Comparison of ENCODE assay signal across 8 cellular contexts in genomic region chr2:174634130-174635014, GRCh38. TPM values are rescaled to one million over a fixed set of nuclear protein-coding genes. Genes with fewer than 3 reads are reported as not detected.
A peak's percentile ranks its signal among the peaks of the same experiment; 100 is the strongest.
DNase-seq lines count a peak whose midpoint lies in the region; ATAC-seq and TF ChIP-seq lines count a peak whose summit lies in the region.

No MANE protein-coding gene starts in this region.

- no peak overlapping the region for H3K4me3 Mint-ChIP-seq in endodermal cell

- peak overlapping the region; percentile 61 for H2AFZ ChIP-seq in KMS-11 (ENCODE audit: low read depth)

- no peaks in the 10 kb centered on the region for H3K36me3 Mint-ChIP-seq in endodermal cell (ENCODE audit: low read depth)

- no peaks in the 10 kb centered on the region for H3K9me3 Mint-ChIP-seq in endodermal cell

- no peaks in the 10 kb centered on the region for H3K27me3 ChIP-seq in KMS-11 (ENCODE audit: insufficient read depth, low read depth)
- no peaks in the 10 kb centered on the region for H3K27me3 ChIP-seq in left ventricle myocardium inferior (ENCODE audit: low read depth)
- no peaks in the 10 kb centered on the region for H3K27me3 ChIP-seq in endodermal cell (ENCODE audit: control insufficient read depth, insufficient read depth, low read length, poor library complexity, severe bottlenecking)

- H3K27ac Mint-ChIP-seq in endodermal cell: no peak overlapping the region

- H3K4me1 ChIP-seq in KMS-11 (ENCODE audit: low read depth, poor library complexity, severe bottlenecking) (peaks cover 48% of the 10 kb centered on the region), left ventricle myocardium inferior (peaks cover 43% of the 10 kb centered on the region), endodermal cell (ENCODE audit: control insufficient read depth, insufficient read depth, low read length) (peaks cover 7% of the 10 kb centered on the region)

- H3K9ac ChIP-seq in KMS-11: peak overlapping the region; percentile 74
- H3K9ac ChIP-seq in endodermal cell (ENCODE audit: extremely low read depth, low read length, poor library complexity, severe bottlenecking): no peak overlapping the region

- no peaks in the 10 kb centered on the region for H3K9me3 ChIP-seq in left ventricle myocardium inferior (replicated peaks)
- no peaks in the 10 kb centered on the region for H3K9me3 ChIP-seq in endodermal cell (ENCODE audit: control insufficient read depth, low read length)

- 89 to 93% methylated on average over 10 to 13 of the region's 13 CpGs for WGBS in endodermal cell (ENCODE audit: insufficient coverage in 1 of 2, insufficient read length in 1 of 2), 2 experiments

- peak overlapping the region; percentile 74 for H3K27ac ChIP-seq in KMS-11
- H3K27ac ChIP-seq in left ventricle myocardium inferior (replicated peaks): peak overlapping the region; percentile 62
- H3K27ac ChIP-seq in endodermal cell (ENCODE audit: low read depth, low read length): no peak overlapping the region

- peak overlapping the region; percentile 57 for H3K4me2 ChIP-seq in KMS-11

- no peaks in the 10 kb centered on the region for H4K20me1 ChIP-seq in KMS-11 (ENCODE audit: insufficient read depth)

- H3K4me3 ChIP-seq in KMS-11 (IDR thresholded peaks at IDR 0.05; ENCODE audit: insufficient read depth, low read depth, low read length) (peak overlapping the region; percentile 1), left ventricle myocardium inferior (peak overlapping the region; percentile 46), endodermal cell (ENCODE audit: low read length) (no peak overlapping the region)

- intact Hi-C loops in left ventricle myocardium inferior (cut with micrococcal nuclease): no loop called here

- no peaks in the 10 kb centered on the region for H3K27me3 Mint-ChIP-seq in endodermal cell (ENCODE audit: insufficient read depth)

- ATAC-seq in GM21528 (IDR thresholded peaks at IDR 0.05; ENCODE audit: low FRiP score, unreplicated experiment): peak; percentile 68

- peaks cover 14% of the 10 kb centered on the region for H3K4me1 Mint-ChIP-seq in endodermal cell

- DNase-seq in GF-D8 (lab: John Stamatoyannopoulos, UW) (peak; percentile 86), left ventricle myocardium inferior (no peak), NCI-H2107 (lab: John Stamatoyannopoulos, UW) (no peak), endodermal cell (no peak)
- peak; percentile 67 for DNase-seq in activated CD8-positive, alpha-beta memory T cell treated with anti-CD3 and anti-CD28 coated beads, Interleukin-2, amount 50 U/mL, for 48 hours
- peak; percentile 60 for DNase-seq in stimulated activated CD4-positive, alpha-beta T cell treated with anti-CD3 and anti-CD28 coated beads, Interleukin-4, amount 100 ng/mL, for 24 hours

- H3K36me3 ChIP-seq in KMS-11 (ENCODE audit: insufficient read depth) (no peaks in the 10 kb centered on the region), left ventricle myocardium inferior (no peaks in the 10 kb centered on the region), endodermal cell (ENCODE audit: control insufficient read depth, insufficient read depth, low read length) (no peaks in the 10 kb centered on the region)

- 0 out of 2 replicates have a peak, but pooled peaks have one; percentile 24 for TF ChIP-seq CTCF in KMS-11 (conservative IDR thresholded peaks at IDR 0.05; ENCODE audit: low read depth, low read length)
- no peak for TF ChIP-seq CTCF in left ventricle myocardium inferior (IDR thresholded peaks at IDR 0.05; ENCODE audit: borderline replicate concordance)
- TF ChIP-seq CTCF in endodermal cell (conservative IDR thresholded peaks at IDR 0.05): no peak

- H3K79me2 ChIP-seq in KMS-11 (ENCODE audit: insufficient read depth, low read depth): peaks cover 17% of the 10 kb centered on the region; the same call in 1 of the 2 replicates

RNA-seq across cellular contexts. Expression of gene WIPF1, which starts 36.8 kb away (rescaled TPM):
- total RNA-seq in left ventricle myocardium inferior (15.0 TPM), endodermal cell (10 to 100 TPM; 21.5 to 28.5 TPM)
- polyA plus RNA-seq in endodermal cell (2013, experiment 1 of 2): 23.5 TPM
- polyA plus RNA-seq in endodermal cell (2013, experiment 2 of 2): 24.8 TPM

Comparison
In these comparisons a context has a peak if more than half of its experiments do, and no peak if none do; other contexts are left out.
1. DNase-seq: peak in GF-D8 (single experiment), activated CD8-positive, alpha-beta memory T cell treated with anti-CD3 and anti-CD28 coated beads, Interleukin-2, amount 50 U/mL, for 48 hours (single experiment) and stimulated activated CD4-positive, alpha-beta T cell treated with anti-CD3 and anti-CD28 coated beads, Interleukin-4, amount 100 ng/mL, for 24 hours (single experiment); none in left ventricle myocardium inferior (single experiment), NCI-H2107 (single experiment) and endodermal cell (single experiment).